9 cellular contexts compared by ENCODE assay signal in the genomic region with DNA sequence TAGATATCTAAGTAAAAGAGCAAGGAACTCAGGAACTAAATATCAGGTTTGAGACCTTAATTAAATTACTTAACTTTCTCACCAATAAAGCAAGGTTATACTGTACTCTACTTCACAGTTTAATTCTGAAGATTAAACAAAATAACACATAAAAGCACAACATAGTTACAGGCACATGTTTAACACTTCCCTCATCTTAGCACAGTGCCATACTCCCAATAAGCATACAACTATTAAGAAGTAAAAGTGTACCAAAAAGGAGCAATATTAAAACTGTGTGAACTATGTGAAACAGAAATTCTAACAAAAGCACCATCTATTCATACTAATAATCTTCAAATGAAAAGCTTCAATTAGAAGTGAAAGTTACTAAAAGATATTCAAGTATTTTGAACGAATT. TPM values are rescaled to one million over a fixed set of nuclear protein-coding genes. Genes with fewer than 3 reads are reported as not detected.
DNase-seq lines count a peak whose midpoint lies in the region; ATAC-seq and TF ChIP-seq lines count a peak whose summit lies in the region.
"Had no signal": no experiment of that assay in that cellular context is flagged by ENCODE, and none has a peak within 500 bp of the region (broad histone marks: within the 10 kb centered on the region; RNA-seq: fewer than 3 reads in every experiment).

No MANE protein-coding gene starts in this region.

- TF ChIP-seq CTCF in activated B cell treated with CpG ODN at 0.5 μM for 24 hours (IDR thresholded peaks at IDR 0.05) (no peak), glutamatergic neuron (IDR thresholded peaks at IDR 0.05; ENCODE audit: partially characterized antibody, unreplicated experiment) (no peak), spleen (IDR thresholded peaks at IDR 0.05 in 8 of 11, conservative IDR thresholded peaks at IDR 0.05 in 3 of 11) (no peak)

- H3K4me1 Mint-ChIP-seq in activated CD4-positive, alpha-beta T cell treated with anti-CD3 and anti-CD28 coated beads for 36 hours: peaks cover 30% of the 10 kb centered on the region
- H3K4me1 Mint-ChIP-seq in activated B cell treated with CpG ODN at 0.5 μM for 24 hours: peaks cover 42% of the 10 kb centered on the region
- H3K4me1 Mint-ChIP-seq in glutamatergic neuron (ENCODE audit: low read depth, unreplicated experiment): peaks cover 5% of the 10 kb centered on the region

- peak overlapping the region; percentile 96 for H3K4me3 Mint-ChIP-seq in activated CD4-positive, alpha-beta T cell treated with anti-CD3 and anti-CD28 coated beads for 36 hours
- H3K4me3 Mint-ChIP-seq in activated B cell treated with CpG ODN at 0.5 μM for 24 hours (peak overlapping the region; percentile 96), glutamatergic neuron (ENCODE audit: unreplicated experiment) (peak overlapping the region; percentile 98)

- H3K27me3 ChIP-seq in spleen (replicated peaks in 1 of 7): no peaks in the 10 kb centered on the region

- TF ChIP-seq POLR2A in spleen (IDR thresholded peaks at IDR 0.05): no peak

- WGBS in spleen, 5 donors: 20 to 43% (median 28%) methylated on average over 1 of the region's 1 CpG

- H3K36me3 Mint-ChIP-seq in activated CD4-positive, alpha-beta T cell treated with anti-CD3 and anti-CD28 coated beads for 36 hours (ENCODE audit: low read depth): peaks cover 8% of the 10 kb centered on the region
- H3K36me3 Mint-ChIP-seq in activated B cell treated with CpG ODN at 0.5 μM for 24 hours (ENCODE audit: low read depth) (peaks cover 21% of the 10 kb centered on the region), glutamatergic neuron (ENCODE audit: unreplicated experiment) (no peaks in the 10 kb centered on the region)

- ATAC-seq in activated CD4-positive, alpha-beta T cell treated with anti-CD3 and anti-CD28 coated beads for 36 hours: no peak
- ATAC-seq in activated B cell treated with CpG ODN at 0.5 μM for 24 hours (ENCODE audit: low read depth) (no peak), GM18502 (IDR thresholded peaks at IDR 0.05; ENCODE audit: poor library complexity, unreplicated experiment) (no peak), HG03354 (IDR thresholded peaks at IDR 0.05; ENCODE audit: poor library complexity, severe bottlenecking, unreplicated experiment) (no peak), GM21825 (IDR thresholded peaks at IDR 0.05; ENCODE audit: unreplicated experiment) (no peak)

- peak overlapping the region in 5 of 8 donors; percentile 78 to 96 (median 92) for H3K4me3 ChIP-seq in spleen

- CTCF ChIA-PET in activated CD4-positive, alpha-beta T cell treated with anti-CD3 and anti-CD28 coated beads for 36 hours (lab: Charles Lee): interaction anchor here (0.7 to 1.6 kb wide), 3 partner anchors 11 to 114 kb away, joined by 3 to 5 read pairs (median 4); no protein-coding TSS in a partner anchor
- CTCF ChIA-PET in activated B cell treated with CpG ODN at 0.5 μM for 24 hours (lab: Charles Lee): no interaction called here

- no peak for DNase-seq in activated CD4-positive, alpha-beta T cell treated with anti-CD3 and anti-CD28 coated beads for 36 hours
- no peak for DNase-seq in activated CD4-positive, alpha-beta T cell treated with anti-CD3 and anti-CD28 coated beads for 48 hours
- no peak for DNase-seq in activated B cell treated with CpG ODN at 0.5 μM for 24 hours
- DNase-seq in glutamatergic neuron: no peak
- no peak for DNase-seq in spleen
- DNase-seq: trophoblast cell had no signal

- peaks cover 0 to 24% (median 12%) of the 10 kb centered on the region in 6 donors for H3K36me3 ChIP-seq in spleen

- no peaks in the 10 kb centered on the region for H3K9me3 Mint-ChIP-seq in activated CD4-positive, alpha-beta T cell treated with anti-CD3 and anti-CD28 coated beads for 36 hours (ENCODE audit: low read depth)
- no peaks in the 10 kb centered on the region for H3K9me3 Mint-ChIP-seq in activated B cell treated with CpG ODN at 0.5 μM for 24 hours
- H3K9me3 Mint-ChIP-seq in glutamatergic neuron (ENCODE audit: unreplicated experiment): peaks cover 3% of the 10 kb centered on the region

- H3K27ac ChIP-seq in spleen: peak overlapping the region in 1 of 8 donors; percentile 98

- H3K27ac Mint-ChIP-seq in activated CD4-positive, alpha-beta T cell treated with anti-CD3 and anti-CD28 coated beads for 36 hours: no peak overlapping the region
- H3K27ac Mint-ChIP-seq in activated B cell treated with CpG ODN at 0.5 μM for 24 hours (no peak overlapping the region), glutamatergic neuron (ENCODE audit: unreplicated experiment) (no peak overlapping the region)

- H3K9me3 ChIP-seq in spleen: no peaks in the 10 kb centered on the region

- no peaks in the 10 kb centered on the region for H3K27me3 Mint-ChIP-seq in activated CD4-positive, alpha-beta T cell treated with anti-CD3 and anti-CD28 coated beads for 36 hours
- no peaks in the 10 kb centered on the region for H3K27me3 Mint-ChIP-seq in activated B cell treated with CpG ODN at 0.5 μM for 24 hours
- H3K27me3 Mint-ChIP-seq in glutamatergic neuron (ENCODE audit: unreplicated experiment): peaks cover 7% of the 10 kb centered on the region

- POLR2A ChIA-PET in activated CD4-positive, alpha-beta T cell treated with anti-CD3 and anti-CD28 coated beads for 36 hours (lab: Charles Lee): interaction anchor here (0.7 kb wide), 1 partner anchor 493 kb away, joined by 4 read pairs; no protein-coding TSS in a partner anchor
- POLR2A ChIA-PET in activated B cell treated with CpG ODN at 0.5 μM for 24 hours (lab: Charles Lee): interaction anchor here (0.6 kb wide), 1 partner anchor 52 kb away, joined by 7 read pairs; no protein-coding TSS in a partner anchor

- peaks cover 24 to 67% (median 52%) of the 10 kb centered on the region in 6 donors for H3K4me1 ChIP-seq in spleen

- intact Hi-C loops in activated CD4-positive, alpha-beta T cell treated with anti-CD3 and anti-CD28 coated beads for 36 hours (cut with DNase I, micrococcal nuclease): loop anchor here in 1 of 2 experiments (10.0 kb wide), 1 partner anchor 1541 kb away; a partner anchor contains a TSS
- intact Hi-C loops in activated B cell treated with CpG ODN at 0.5 μM for 24 hours (cut with micrococcal nuclease) (loop anchor here (10.0 kb wide), 1 partner anchor 129 kb away; a partner anchor contains a TSS), spleen (cut with DNase I; ENCODE audit: low total_unique reads) (no loop called here)

RNA-seq across cellular contexts. Expression of a gene that starts 2.2 kb away (rescaled TPM):
- total RNA-seq in activated CD4-positive, alpha-beta T cell treated with anti-CD3 and anti-CD28 coated beads for 36 hours: 10 to 100 TPM; 21.4 to 28.8 TPM
- total RNA-seq in activated B cell treated with CpG ODN at 0.5 μM for 24 hours: 25.5 and 29.9 TPM in 2 replicates
- total RNA-seq in glutamatergic neuron (ENCODE audit: unreplicated experiment): 46.8 TPM
- 10 to 100 TPM; 28.4 to 49.8 (median 41.4) TPM for total RNA-seq in spleen
- polyA plus RNA-seq in spleen: 1 to 10 TPM; 4.1 to 7.1 (median 5.2) TPM
